ENCODE assay signal across 27 cellular contexts in the genomic region with DNA sequence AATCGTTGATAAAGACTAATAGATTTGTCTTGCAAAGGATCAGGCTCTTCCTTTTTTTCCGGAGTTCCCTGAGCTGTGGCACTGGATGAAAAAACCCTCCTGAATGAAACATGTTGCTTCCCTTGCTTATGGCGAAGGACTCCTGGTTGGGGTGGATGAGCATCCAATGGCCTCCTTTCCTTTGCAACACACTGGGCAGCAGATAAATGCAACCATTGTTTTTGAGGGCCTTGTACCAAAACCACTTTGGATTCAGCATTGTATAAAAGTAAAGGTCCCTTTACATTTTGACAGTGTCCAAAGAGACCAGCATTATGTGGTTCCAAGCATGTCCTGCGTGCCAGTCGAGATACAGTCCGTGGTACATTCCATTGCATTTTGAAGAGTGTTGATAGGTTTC.
"Had no signal": no experiment of that assay in that cellular context is flagged by ENCODE, and none has a peak within 500 bp of the region (broad histone marks: within the 10 kb centered on the region; RNA-seq: fewer than 3 reads in every experiment).

No MANE protein-coding gene starts in this region.

- H3K27ac Mint-ChIP-seq: activated CD4-positive, alpha-beta memory T cell treated with anti-CD3 and anti-CD28 coated beads for 36 hours; activated naive CD4-positive, alpha-beta T cell treated with anti-CD3 and anti-CD28 coated beads, Interleukin-2, amount 10 ng/mL, durations not matched to agents 7 days and 5 days; activated naive CD8-positive, alpha-beta T cell; activated naive CD8-positive, alpha-beta T cell treated with anti-CD3 and anti-CD28 coated beads, Interleukin-2, amount 50 U/mL, for 24 hours; activated T-helper 1 cell treated with anti-CD3 and anti-CD28 coated beads, Interleukin-12 subunit alpha, Interleukin-12 subunit beta, Interleukin-2, Interleukin-4 antibody, amounts not matched to agents 30 ng/mL and 10 ng/mL and 1 ng/mL, durations not matched to agents 14 hours and 24 hours and 36 hours had no signal

- H3K27ac ChIP-seq: brain microvascular endothelial cell, Peyer's patch, RWPE1, SK-N-MC had no signal

- H3K9me3 Mint-ChIP-seq: activated CD4-positive, alpha-beta memory T cell treated with anti-CD3 and anti-CD28 coated beads for 36 hours; activated naive CD4-positive, alpha-beta T cell treated with anti-CD3 and anti-CD28 coated beads, Interleukin-2, amount 10 ng/mL, durations not matched to agents 7 days and 5 days; activated naive CD8-positive, alpha-beta T cell treated with anti-CD3 and anti-CD28 coated beads, Interleukin-2, amount 50 U/mL, for 24 hours; activated T-cell treated with anti-CD3 and anti-CD28 coated beads, Interleukin-2, amount 50 U/mL, for 4 hours; activated T-helper 1 cell treated with anti-CD3 and anti-CD28 coated beads, Interleukin-12 subunit alpha, Interleukin-12 subunit beta, Interleukin-2, Interleukin-4 antibody, amounts not matched to agents 30 ng/mL and 10 ng/mL and 1 ng/mL, durations not matched to agents 14 hours and 24 hours and 36 hours had no signal

- H3K4me1 ChIP-seq: Peyer's patch had no signal

- H3K4me3 Mint-ChIP-seq: activated CD4-positive, alpha-beta memory T cell treated with anti-CD3 and anti-CD28 coated beads for 36 hours; activated naive CD4-positive, alpha-beta T cell treated with anti-CD3 and anti-CD28 coated beads, Interleukin-2, amount 10 ng/mL, durations not matched to agents 7 days and 5 days; activated naive CD8-positive, alpha-beta T cell; activated naive CD8-positive, alpha-beta T cell treated with anti-CD3 and anti-CD28 coated beads, Interleukin-2, amount 50 U/mL, for 24 hours; activated T-cell treated with anti-CD3 and anti-CD28 coated beads, Interleukin-2, amount 50 U/mL, for 4 hours; activated T-helper 1 cell treated with anti-CD3 and anti-CD28 coated beads, Interleukin-12 subunit alpha, Interleukin-12 subunit beta, Interleukin-2, Interleukin-4 antibody, amounts not matched to agents 30 ng/mL and 10 ng/mL and 1 ng/mL, durations not matched to agents 14 hours and 24 hours and 36 hours had no signal

- DNase-seq: activated CD4-positive, alpha-beta memory T cell treated with anti-CD3 and anti-CD28 coated beads for 36 hours; activated CD4-positive, alpha-beta T cell treated with anti-CD3 and anti-CD28 coated beads, Interleukin-2, amount 50 U/mL, for 1 hour; activated CD8-positive, alpha-beta memory T cell treated with anti-CD3 and anti-CD28 coated beads, Interleukin-2, amount 50 U/mL, for 4 hours; activated effector memory CD4-positive, alpha-beta T cell treated with Interleukin-2 at 50 U/mL for 16 hours; activated naive CD4-positive, alpha-beta T cell treated with anti-CD3 and anti-CD28 coated beads, Interleukin-2, amount 10 ng/mL, durations not matched to agents 7 days and 5 days; activated naive CD8-positive, alpha-beta T cell treated with anti-CD3 and anti-CD28 coated beads, Interleukin-2, amount 50 U/mL, for 24 hours; activated T-cell treated with anti-CD3 and anti-CD28 coated beads for 4 hours; activated T-cell treated with anti-CD3 and anti-CD28 coated beads, Interleukin-2, amount 50 U/mL, for 4 hours; brain microvascular endothelial cell; central memory CD4-positive, alpha-beta T cell; KG1; MM.1S; MV-4-11; NCI-H1092; NCI-H1436 treated with DMSO at 0.1 percent for 48 hours; NCI-H1694 treated with DMSO at 0.1 percent for 48 hours; NCI-H2029; NCI-H345; NCI-H524 treated with DMSO at 0.1 percent for 48 hours; PC-3; Peyer's patch; Right ventricle myocardium superior; T1000 had no signal

- H3K9me3 ChIP-seq: Peyer's patch had no signal

- H3K27me3 Mint-ChIP-seq: activated CD4-positive, alpha-beta memory T cell treated with anti-CD3 and anti-CD28 coated beads for 36 hours; activated naive CD4-positive, alpha-beta T cell treated with anti-CD3 and anti-CD28 coated beads, Interleukin-2, amount 10 ng/mL, durations not matched to agents 7 days and 5 days; activated naive CD8-positive, alpha-beta T cell; activated naive CD8-positive, alpha-beta T cell treated with anti-CD3 and anti-CD28 coated beads, Interleukin-2, amount 50 U/mL, for 24 hours had no signal

- H3K4me1 Mint-ChIP-seq: activated naive CD4-positive, alpha-beta T cell treated with anti-CD3 and anti-CD28 coated beads, Interleukin-2, amount 10 ng/mL, durations not matched to agents 7 days and 5 days had no signal

- H3K36me3 ChIP-seq: brain microvascular endothelial cell, Peyer's patch had no signal

- H3K4me3 ChIP-seq: Peyer's patch, SK-N-MC had no signal

- H3K27me3 ChIP-seq: brain microvascular endothelial cell, Peyer's patch had no signal
